9 cellular contexts compared by ENCODE assay signal in the genomic region with DNA sequence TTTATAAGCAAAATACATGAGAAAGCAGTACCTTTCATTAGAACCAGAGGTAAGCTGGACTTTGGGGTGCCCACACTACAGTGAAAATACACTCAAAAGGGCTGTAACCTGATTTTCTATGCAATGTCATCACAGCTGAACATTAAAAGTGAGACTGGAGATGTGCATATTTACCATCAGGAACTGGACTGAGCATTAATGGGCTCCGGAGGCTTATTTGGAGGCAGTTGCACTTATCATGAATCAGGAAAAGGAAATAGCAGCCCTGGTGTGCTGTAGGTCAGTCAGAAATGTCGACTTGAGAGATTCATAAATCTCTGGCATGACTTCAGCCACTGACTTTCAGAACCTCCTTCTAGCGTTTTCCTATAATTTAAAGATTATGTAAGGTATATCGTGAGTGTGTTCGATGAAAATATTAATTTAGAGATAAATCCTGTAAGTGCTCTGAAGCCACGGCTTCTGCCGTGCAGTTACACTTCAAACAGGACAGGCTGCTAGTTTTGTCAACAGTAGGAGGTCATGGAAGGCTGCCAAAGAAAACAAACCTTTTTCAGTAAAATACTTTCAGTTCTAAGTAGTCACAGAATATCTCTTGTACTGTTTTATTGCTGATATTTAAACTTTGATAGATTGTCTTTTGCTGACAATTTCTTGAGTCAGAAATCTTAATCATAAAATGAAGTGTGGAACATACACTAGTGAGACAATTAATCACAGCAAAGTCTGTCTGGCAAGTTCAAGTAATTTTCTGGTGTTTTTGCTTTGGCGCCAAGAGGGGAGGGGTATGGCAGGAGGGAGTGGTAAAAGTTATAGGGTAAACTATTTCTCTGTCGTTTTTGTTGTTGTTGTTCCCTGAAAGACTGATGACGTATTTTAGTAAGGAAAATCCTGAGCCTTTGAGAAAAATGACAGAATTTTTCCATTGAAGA.
A peak's percentile ranks its signal among the peaks of the same experiment; 100 is the strongest.
DNase-seq lines count a peak whose midpoint lies in the region; ATAC-seq and TF ChIP-seq lines count a peak whose summit lies in the region.
"Had no signal": no experiment of that assay in that cellular context is flagged by ENCODE, and none has a peak within 500 bp of the region (broad histone marks: within the 10 kb centered on the region; RNA-seq: fewer than 3 reads in every experiment).

No MANE protein-coding gene starts in this region.

- TF ChIP-seq POLR2A in vagina (IDR thresholded peaks at IDR 0.05), result no peak

- peaks cover 35% of the 10 kb centered on the region for H3K4me1 Mint-ChIP-seq in brain
- no peaks in the 10 kb centered on the region for H3K4me1 Mint-ChIP-seq in T-helper 2 cell treated with Interferon-gamma antibody and Interleukin-4, amounts not matched to agents 5 μg/mL and 100 μg/mL, for 36 hours (ENCODE audit: low read depth)

- H3K9me3 Mint-ChIP-seq in brain, result peaks cover 0 to under 1% (median 0%) of the 10 kb centered on the region in 5 experiments
- H3K9me3 Mint-ChIP-seq in T-helper 2 cell treated with Interferon-gamma antibody and Interleukin-4, amounts not matched to agents 5 μg/mL and 100 μg/mL, for 36 hours, result peaks cover 4% of the 10 kb centered on the region

- H3K27me3 ChIP-seq in lung (ENCODE audit: control insufficient read depth, insufficient read depth) (no peaks in the 10 kb centered on the region), vagina (no peaks in the 10 kb centered on the region)

- no peaks in the 10 kb centered on the region for H3K27me3 Mint-ChIP-seq in brain
- H3K27me3 Mint-ChIP-seq in T-helper 2 cell treated with Interferon-gamma antibody and Interleukin-4, amounts not matched to agents 5 μg/mL and 100 μg/mL, for 36 hours (ENCODE audit: low read depth), result no peaks in the 10 kb centered on the region

- no peaks in the 10 kb centered on the region for H3K36me3 Mint-ChIP-seq in brain
- no peaks in the 10 kb centered on the region for H3K36me3 Mint-ChIP-seq in T-helper 2 cell treated with Interferon-gamma antibody and Interleukin-4, amounts not matched to agents 5 μg/mL and 100 μg/mL, for 36 hours (ENCODE audit: low read depth)

- DNase-seq in COLO668 (lab: John Stamatoyannopoulos, UW; ENCODE audit: unreplicated experiment) (peak; percentile 20), NCI-H1417 treated with DMSO at 0.1 percent for 48 hours (lab: John Stamatoyannopoulos, UW) (peak; percentile 30), lung (ENCODE audit: low spot score) (no peak), vagina (ENCODE audit: extremely low spot score in 2 of 2) (no peak)
- no peak for DNase-seq in T-helper 2 cell treated with Interferon-gamma antibody and Interleukin-4, amounts not matched to agents 5 μg/mL and 100 μg/mL, for 36 hours (ENCODE audit: low spot score)

- peak overlapping the region in 4 of 5 experiments; percentile 23 to 90 (median 61) for H3K27ac Mint-ChIP-seq in brain
- no peak overlapping the region for H3K27ac Mint-ChIP-seq in T-helper 2 cell treated with Interferon-gamma antibody and Interleukin-4, amounts not matched to agents 5 μg/mL and 100 μg/mL, for 36 hours

- H3K27ac ChIP-seq in lung (ENCODE audit: low read depth in 1 of 2, low read length in 1 of 2), result no peak overlapping the region
- H3K27ac ChIP-seq in vagina, result no peak overlapping the region

- intact Hi-C loops in vagina (cut with DNase I), result no loop called here

- WGBS in lung, 2 donors, result 8 to 15% methylated on average over 10 of the region's 10 CpGs

- peak overlapping the region; percentile 26 to 72 (median 55) for H3K4me3 Mint-ChIP-seq in brain
- no peak overlapping the region for H3K4me3 Mint-ChIP-seq in T-helper 2 cell treated with Interferon-gamma antibody and Interleukin-4, amounts not matched to agents 5 μg/mL and 100 μg/mL, for 36 hours

- H3K4me3 ChIP-seq in lung (no peak overlapping the region), vagina (no peak overlapping the region)
- H3K4me3 ChIP-seq: GM12878 had no signal

- ATAC-seq in lung (ENCODE audit: insufficient read depth, low FRiP score) (peak; percentile 57), GM18909 (IDR thresholded peaks at IDR 0.05; ENCODE audit: poor library complexity, unreplicated experiment) (no peak), HG03354 (IDR thresholded peaks at IDR 0.05; ENCODE audit: poor library complexity, severe bottlenecking, unreplicated experiment) (no peak)
- ATAC-seq: GM12878 had no signal

- no peak for TF ChIP-seq CTCF in brain (conservative IDR thresholded peaks at IDR 0.05)
- no peak for TF ChIP-seq CTCF in lung (IDR thresholded peaks at IDR 0.05; ENCODE audit: control extremely low read depth, extremely low read depth)
- no peak for TF ChIP-seq CTCF in vagina (IDR thresholded peaks at IDR 0.05)

- H3K4me1 ChIP-seq in lung (ENCODE audit: control insufficient read depth in 2 of 2, insufficient read depth in 2 of 2, low read length in 2 of 2), result no peaks in the 10 kb centered on the region
- H3K4me1 ChIP-seq in vagina, result no peaks in the 10 kb centered on the region

- H3K36me3 ChIP-seq in lung (ENCODE audit: control insufficient read depth in 2 of 2, insufficient read depth in 2 of 2, low read length in 2 of 2) (no peaks in the 10 kb centered on the region), vagina (no peaks in the 10 kb centered on the region)

- H3K9me3 ChIP-seq in lung (ENCODE audit: control insufficient read depth in 2 of 2, insufficient read depth in 1 of 2, low read length in 1 of 2) (no peaks in the 10 kb centered on the region), vagina (no peaks in the 10 kb centered on the region)

Comparison
In these comparisons a context has a peak if more than half of its experiments do, and no peak if none do; other contexts are left out.
1. DNase-seq: peak in COLO668 (single experiment) and NCI-H1417 treated with DMSO at 0.1 percent for 48 hours (single experiment); none in lung (single experiment), T-helper 2 cell treated with Interferon-gamma antibody and Interleukin-4, amounts not matched to agents 5 μg/mL and 100 μg/mL, for 36 hours (single experiment) and vagina (0 of 2).